Comparison of ENCODE assay signal across 1 cellular context in the genomic region with DNA sequence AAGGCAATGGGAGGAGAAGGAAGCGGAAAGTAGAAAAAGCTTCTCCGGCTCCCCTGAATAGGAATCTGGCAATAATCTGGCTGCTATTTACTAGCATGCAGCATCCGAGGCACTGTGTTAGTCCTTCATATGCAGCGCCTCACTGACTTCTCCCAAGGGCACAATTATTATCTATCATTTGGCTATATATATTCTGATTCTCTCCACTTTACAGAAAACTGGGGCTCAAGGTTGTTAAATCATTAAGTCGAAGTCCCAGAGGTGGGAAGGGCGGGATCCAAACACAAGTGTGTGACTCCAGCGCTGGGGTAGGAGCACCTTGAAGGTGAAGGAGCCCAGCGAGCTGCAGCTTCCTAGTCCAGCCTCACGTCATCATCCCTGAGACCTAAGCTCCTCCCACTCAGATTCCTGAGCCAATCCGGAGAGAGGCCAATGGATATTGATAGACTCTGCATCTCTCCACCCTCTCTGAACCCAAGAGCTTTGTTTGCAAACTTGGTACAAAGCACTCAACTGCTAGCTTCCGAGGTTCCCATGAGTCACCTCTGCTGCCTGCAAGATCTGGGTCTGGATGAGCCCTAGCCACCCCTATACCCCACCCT.
TF ChIP-seq lines count a peak whose summit lies in the region.

No MANE protein-coding gene starts in this region.

TF ChIP-seq in H1, 55 proteins besides CTCF, POLR2A, EP300 and RAD21 (continued from another document):
- TF ChIP-seq CHD7 (IDR thresholded peaks at IDR 0.05; ENCODE audit: insufficient replicate concordance, low read length) (no peak), SIRT6 (IDR thresholded peaks at IDR 0.05; ENCODE audit: low read length) (no peak), SUZ12 (IDR thresholded peaks at IDR 0.05; ENCODE audit: low read length) (no peak), TCF12 (IDR thresholded peaks at IDR 0.05; ENCODE audit: low read depth, low read length) (no peak), KDM1A (IDR thresholded peaks at IDR 0.05; ENCODE audit: borderline replicate concordance, low read length) (no peak), RNF2 (IDR thresholded peaks at IDR 0.05; ENCODE audit: borderline replicate concordance, low read depth, low read length, missing control alignments, poor library complexity, severe bottlenecking) (no peak), POLR2AphosphoS5 (IDR thresholded peaks at IDR 0.05; ENCODE audit: low read depth, low read length) (peak; percentile 74; the same call in 1 of the 2 replicates), CHD1 (IDR thresholded peaks at IDR 0.05; ENCODE audit: low read depth, low read length) (no peak), SP4 (IDR thresholded peaks at IDR 0.05; ENCODE audit: low read length) (no peak), MAX (IDR thresholded peaks at IDR 0.05) (no peak), CREB1 (IDR thresholded peaks at IDR 0.05) (peak; percentile 70), GTF2F1 (IDR thresholded peaks at IDR 0.05; ENCODE audit: borderline replicate concordance, low read depth, low read length) (no peak), KDM4A (IDR thresholded peaks at IDR 0.05; ENCODE audit: low read depth, low read length, severe bottlenecking) (peak; percentile 20), JUND (IDR thresholded peaks at IDR 0.05; ENCODE audit: low read length) (0 out of 2 replicates have a peak, but pooled peaks have one; percentile 33), SP1 (IDR thresholded peaks at IDR 0.05; ENCODE audit: low read depth, low read length) (0 out of 2 replicates have a peak, but pooled peaks have one; percentile 13), RBBP5 (IDR thresholded peaks at IDR 0.05; ENCODE audit: borderline replicate concordance, low read depth, low read length) (no peak), TBP (IDR thresholded peaks at IDR 0.05; ENCODE audit: low read depth, low read length) (peak; percentile 57), PHF8 (conservative IDR thresholded peaks at IDR 0.05; ENCODE audit: low read depth, low read length) (peak; percentile 51; the same call in 1 of the 2 replicates)
- TF ChIP-seq, protein P1, sequence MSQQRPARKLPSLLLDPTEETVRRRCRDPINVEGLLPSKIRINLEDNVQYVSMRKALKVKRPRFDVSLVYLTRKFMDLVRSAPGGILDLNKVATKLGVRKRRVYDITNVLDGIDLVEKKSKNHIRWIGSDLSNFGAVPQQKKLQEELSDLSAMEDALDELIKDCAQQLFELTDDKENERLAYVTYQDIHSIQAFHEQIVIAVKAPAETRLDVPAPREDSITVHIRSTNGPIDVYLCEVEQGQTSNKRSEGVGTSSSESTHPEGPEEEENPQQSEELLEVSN (IDR thresholded peaks at IDR 0.05) = no peak
